Comparison of ENCODE assay signal across 13 cellular contexts in genomic region chr4:141347738-141348524, GRCh38.
DNase-seq lines count a peak whose midpoint lies in the region; ATAC-seq and TF ChIP-seq lines count a peak whose summit lies in the region.
"Had no signal": no experiment of that assay in that cellular context is flagged by ENCODE, and none has a peak within 500 bp of the region (broad histone marks: within the 10 kb centered on the region; RNA-seq: fewer than 3 reads in every experiment).

No MANE protein-coding gene starts in this region.

- peaks cover 44% of the 10 kb centered on the region for H3K4me1 Mint-ChIP-seq in dendritic cell treated with granulocyte-macrophage colony-stimulating factor and Interleukin-4, amounts not matched to agents 40 ng/mL and 50 ng/mL, for 4 days (ENCODE audit: low read depth)
- H3K4me1 Mint-ChIP-seq in activated T-helper 2 cell treated with anti-CD3 and anti-CD28 coated beads, Interferon-gamma antibody, Interleukin-2, Interleukin-4, amounts not matched to agents 10 μg/mL and 5 μg/mL and 100 μg/mL, durations not matched to agents 14 hours and 24 hours and 36 hours (ENCODE audit: low read depth) = no peaks in the 10 kb centered on the region

- H3K4me3 ChIP-seq in heart left ventricle (no peak overlapping the region), right atrium auricular region (no peak overlapping the region), mucosa of descending colon (no peak overlapping the region)
- H3K4me3 ChIP-seq: neural progenitor cell, tibial nerve had no signal

- H3K4me3 Mint-ChIP-seq in dendritic cell treated with granulocyte-macrophage colony-stimulating factor and Interleukin-4, amounts not matched to agents 40 ng/mL and 50 ng/mL, for 4 days = no peak overlapping the region
- no peak overlapping the region for H3K4me3 Mint-ChIP-seq in activated T-helper 2 cell treated with anti-CD3 and anti-CD28 coated beads, Interferon-gamma antibody, Interleukin-2, Interleukin-4, amounts not matched to agents 10 μg/mL and 5 μg/mL and 100 μg/mL, durations not matched to agents 14 hours and 24 hours and 36 hours (ENCODE audit: low read depth)
- H3K4me3 Mint-ChIP-seq: neural progenitor cell, WTC11 had no signal

- ATAC-seq in heart left ventricle = peak in 3 of 4 donors; percentile 26 to 57 (median 35)
- ATAC-seq in HG03432 (IDR thresholded peaks at IDR 0.05; ENCODE audit: unreplicated experiment) = peak; percentile 38
- ATAC-seq in mucosa of descending colon = no peak
- ATAC-seq: WTC11 had no signal

- no peak for TF ChIP-seq POLR2A in heart left ventricle (IDR thresholded peaks at IDR 0.05)

- H3K27ac ChIP-seq in heart left ventricle (peak overlapping the region in 1 of 12 donors; percentile 65), right atrium auricular region (no peak overlapping the region)
- H3K27ac ChIP-seq: neural progenitor cell had no signal

- DNase-seq in heart left ventricle (no peak), right atrium auricular region (ENCODE audit: low spot score) (no peak), mucosa of descending colon (no peak), NCI-H187 treated with DMSO at 0.1 percent for 48 hours (lab: John Stamatoyannopoulos, UW) (no peak), NAMALWA (ENCODE audit: low spot score) (no peak)
- DNase-seq in activated T-helper 2 cell treated with anti-CD3 and anti-CD28 coated beads, Interferon-gamma antibody, Interleukin-2, Interleukin-4, amounts not matched to agents 10 μg/mL and 5 μg/mL and 100 μg/mL, durations not matched to agents 14 hours and 24 hours and 36 hours (ENCODE audit: low spot score) = no peak
- DNase-seq: effector CD4-positive, alpha-beta T cell; stimulated activated CD4-positive, alpha-beta T cell treated with anti-CD3 and anti-CD28 coated beads, Interleukin-4, amount 100 ng/mL, for 4 hours had no signal

- H3K36me3 Mint-ChIP-seq in dendritic cell treated with granulocyte-macrophage colony-stimulating factor and Interleukin-4, amounts not matched to agents 40 ng/mL and 50 ng/mL, for 4 days (ENCODE audit: low read depth) = peaks cover 5% of the 10 kb centered on the region
- H3K36me3 Mint-ChIP-seq in activated T-helper 2 cell treated with anti-CD3 and anti-CD28 coated beads, Interferon-gamma antibody, Interleukin-2, Interleukin-4, amounts not matched to agents 10 μg/mL and 5 μg/mL and 100 μg/mL, durations not matched to agents 14 hours and 24 hours and 36 hours (ENCODE audit: low read depth) = no peaks in the 10 kb centered on the region
- H3K36me3 Mint-ChIP-seq: neural progenitor cell, WTC11 had no signal

- H3K27me3 Mint-ChIP-seq in dendritic cell treated with granulocyte-macrophage colony-stimulating factor and Interleukin-4, amounts not matched to agents 40 ng/mL and 50 ng/mL, for 4 days = no peaks in the 10 kb centered on the region
- H3K27me3 Mint-ChIP-seq in activated T-helper 2 cell treated with anti-CD3 and anti-CD28 coated beads, Interferon-gamma antibody, Interleukin-2, Interleukin-4, amounts not matched to agents 10 μg/mL and 5 μg/mL and 100 μg/mL, durations not matched to agents 14 hours and 24 hours and 36 hours (ENCODE audit: low read depth) = no peaks in the 10 kb centered on the region

- H3K9me3 ChIP-seq in heart left ventricle (no peaks in the 10 kb centered on the region), right atrium auricular region (no peaks in the 10 kb centered on the region), mucosa of descending colon (no peaks in the 10 kb centered on the region)
- H3K9me3 ChIP-seq: tibial nerve had no signal

- TF ChIP-seq CTCF in heart left ventricle (IDR thresholded peaks at IDR 0.05) = no peak
- TF ChIP-seq CTCF in right atrium auricular region (IDR thresholded peaks at IDR 0.05) = no peak
- TF ChIP-seq CTCF in mucosa of descending colon (IDR thresholded peaks at IDR 0.05) = no peak

- H3K27ac Mint-ChIP-seq in dendritic cell treated with granulocyte-macrophage colony-stimulating factor and Interleukin-4, amounts not matched to agents 40 ng/mL and 50 ng/mL, for 4 days = peak overlapping the region; percentile 79
- no peak overlapping the region for H3K27ac Mint-ChIP-seq in activated T-helper 2 cell treated with anti-CD3 and anti-CD28 coated beads, Interferon-gamma antibody, Interleukin-2, Interleukin-4, amounts not matched to agents 10 μg/mL and 5 μg/mL and 100 μg/mL, durations not matched to agents 14 hours and 24 hours and 36 hours
- H3K27ac Mint-ChIP-seq: neural progenitor cell, WTC11 had no signal

- 59 to 81% (median 72%) methylated on average over 5 of the region's 5 CpGs for WGBS in heart left ventricle, 4 donors

- H3K4me1 ChIP-seq in heart left ventricle (peaks cover 0 to 36% (median 0%) of the 10 kb centered on the region in 12 donors), right atrium auricular region (peaks cover 0 to 6% of the 10 kb centered on the region in 2 donors), mucosa of descending colon (ENCODE audit: low read depth) (peaks cover 4% of the 10 kb centered on the region)

- H3K9me3 Mint-ChIP-seq in dendritic cell treated with granulocyte-macrophage colony-stimulating factor and Interleukin-4, amounts not matched to agents 40 ng/mL and 50 ng/mL, for 4 days = peaks cover under 1% of the 10 kb centered on the region
- H3K9me3 Mint-ChIP-seq in activated T-helper 2 cell treated with anti-CD3 and anti-CD28 coated beads, Interferon-gamma antibody, Interleukin-2, Interleukin-4, amounts not matched to agents 10 μg/mL and 5 μg/mL and 100 μg/mL, durations not matched to agents 14 hours and 24 hours and 36 hours = no peaks in the 10 kb centered on the region
- H3K9me3 Mint-ChIP-seq: neural progenitor cell, WTC11 had no signal

- intact Hi-C loops in heart left ventricle (cut with DNase I) = loop anchor here (2.0 to 10.0 kb wide), 4 partner anchors 363 to 1497 kb away; partner anchors contain the start of gene INPP4B (in 1 of the 10)
- intact Hi-C loops in dendritic cell treated with granulocyte-macrophage colony-stimulating factor and Interleukin-4, amounts not matched to agents 40 ng/mL and 50 ng/mL, for 4 days (cut with micrococcal nuclease) = loop anchor here (2.0 to 10.0 kb wide), 3 partner anchors 289 to 777 kb away; partner anchors contain the start of gene IL15
- intact Hi-C loops in mucosa of descending colon (cut with DNase I, micrococcal nuclease) = no loop called here
- intact Hi-C loops in activated T-helper 2 cell treated with anti-CD3 and anti-CD28 coated beads, Interferon-gamma antibody, Interleukin-2, Interleukin-4, amounts not matched to agents 10 μg/mL and 5 μg/mL and 100 μg/mL, durations not matched to agents 14 hours and 24 hours and 36 hours (cut with micrococcal nuclease) = no loop called here

- H3K27me3 ChIP-seq in heart left ventricle (no peaks in the 10 kb centered on the region), right atrium auricular region (no peaks in the 10 kb centered on the region)
- H3K27me3 ChIP-seq: neural progenitor cell, tibial nerve had no signal

- H3K36me3 ChIP-seq in heart left ventricle (no peaks in the 10 kb centered on the region), right atrium auricular region (no peaks in the 10 kb centered on the region), mucosa of descending colon (ENCODE audit: low read depth) (no peaks in the 10 kb centered on the region)
- H3K36me3 ChIP-seq: neural progenitor cell, tibial nerve had no signal

Comparison
In these comparisons a context has a peak if more than half of its experiments do, and no peak if none do; other contexts are left out.
1. intact Hi-C loops: an anchor here in heart left ventricle (2.0 to 10.0 kb wide) and dendritic cell treated with granulocyte-macrophage colony-stimulating factor and Interleukin-4, amounts not matched to agents 40 ng/mL and 50 ng/mL, for 4 days (2.0 to 10.0 kb wide); none called in mucosa of descending colon and activated T-helper 2 cell treated with anti-CD3 and anti-CD28 coated beads, Interferon-gamma antibody, Interleukin-2, Interleukin-4, amounts not matched to agents 10 μg/mL and 5 μg/mL and 100 μg/mL, durations not matched to agents 14 hours and 24 hours and 36 hours.